ENCODE assay signal across 1 cellular context in the genomic region with DNA sequence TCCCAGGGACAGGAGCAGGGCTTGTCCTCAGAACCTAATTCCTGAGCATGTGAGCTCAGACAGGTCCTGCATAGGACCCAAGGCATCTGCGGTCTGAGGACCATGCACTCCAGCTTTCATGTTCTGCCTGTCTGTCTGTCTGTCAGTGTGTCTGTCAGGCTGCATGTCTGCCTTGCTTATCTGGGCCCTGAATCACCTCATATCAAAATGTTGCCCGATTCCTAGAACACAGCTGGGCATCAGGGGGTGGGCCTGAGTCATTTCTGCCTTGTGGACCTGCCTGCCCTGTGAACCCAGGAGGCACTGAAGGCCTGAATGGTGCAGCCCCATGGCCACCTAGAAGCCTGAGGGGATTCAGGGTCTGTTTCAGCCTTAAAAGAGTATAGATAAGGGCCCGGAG.
TF ChIP-seq lines count a peak whose summit lies in the region.

No MANE protein-coding gene starts in this region.

TF ChIP-seq in SK-N-SH, 30 proteins besides CTCF, POLR2A, EP300 and RAD21 (continued from another document):
- no peak for TF ChIP-seq GATA2 (CRISPR knock-in tag; IDR thresholded peaks at IDR 0.05)
